ENCODE assay signal across 11 cellular contexts in the genomic region with DNA sequence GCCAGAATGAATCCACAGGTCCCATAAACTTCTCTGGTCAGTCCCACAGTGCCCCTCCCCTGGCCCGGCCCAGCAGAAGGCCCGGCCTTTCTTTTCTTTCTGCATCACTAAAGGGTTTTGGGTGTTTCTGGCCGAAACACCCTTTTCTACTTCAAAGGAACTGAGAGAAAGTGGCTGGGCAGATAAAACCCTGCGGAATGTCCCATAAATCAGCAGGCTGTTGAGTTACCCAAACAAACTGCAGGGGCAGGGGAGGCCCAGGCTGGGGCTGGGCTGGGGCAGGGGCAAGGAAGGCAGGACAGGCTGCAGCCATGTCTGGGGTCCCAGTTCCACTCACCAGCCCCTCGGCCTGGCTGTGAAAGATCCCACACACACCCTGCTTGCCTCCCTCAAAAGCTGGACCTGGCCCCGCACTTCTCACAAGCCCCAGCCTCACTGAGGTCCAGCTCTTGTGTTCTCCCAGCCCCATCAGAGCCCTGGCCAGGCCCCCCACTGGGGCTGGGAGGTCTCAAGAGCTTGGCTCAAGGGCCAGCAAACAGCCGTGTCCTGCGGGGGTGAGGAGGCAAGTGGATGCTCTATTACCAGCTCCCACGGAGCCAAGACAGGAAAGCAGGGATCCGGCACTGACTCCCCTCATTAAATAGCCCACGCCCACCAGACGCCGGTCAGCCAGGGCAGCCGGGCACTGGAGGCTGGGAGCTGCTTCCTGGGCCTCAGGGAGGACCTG. TPM values are rescaled to one million over a fixed set of nuclear protein-coding genes. Genes with fewer than 3 reads are reported as not detected.
A peak's percentile ranks its signal among the peaks of the same experiment; 100 is the strongest.
DNase-seq lines count a peak whose midpoint lies in the region; ATAC-seq and TF ChIP-seq lines count a peak whose summit lies in the region.
"Had no signal": no experiment of that assay in that cellular context is flagged by ENCODE, and none has a peak within 500 bp of the region (broad histone marks: within the 10 kb centered on the region; RNA-seq: fewer than 3 reads in every experiment).

No MANE protein-coding gene starts in this region.

- 19% methylated on average over 14 of the region's 14 CpGs for WGBS in HUES64
- WGBS in thyroid gland, 2 donors: 46 to 50% methylated on average over 12 to 13 of the region's 14 CpGs

- H3K4me3 ChIP-seq in HUES64 (ENCODE audit: low read length) (no peak overlapping the region), thyroid gland (replicated peaks in 1 of 3) (no peak overlapping the region)
- H3K4me3 ChIP-seq: PC-9 had no signal

- H3K9me3 Mint-ChIP-seq in brain: no peaks in the 10 kb centered on the region
- H3K9me3 Mint-ChIP-seq in activated T-cell treated with anti-CD3 and anti-CD28 coated beads, Interleukin-2, amount 50 U/mL, for 4 hours: no peaks in the 10 kb centered on the region
- H3K9me3 Mint-ChIP-seq: activated B cell treated with CpG ODN at 0.5 μM for 24 hours; activated T-cell treated with anti-CD3 and anti-CD28 coated beads, Interleukin-2, amount 50 U/mL, for 72 hours; stimulated activated memory B cell treated with anti-CD40 and anti-IgM and Interleukin-4, amounts not matched to agents 10 μg/mL and 1 μg/mL and 100 μg/mL, for 72 hours had no signal

- H3K27me3 ChIP-seq in HUES64 (ENCODE audit: insufficient read depth, low read length) (no peaks in the 10 kb centered on the region), layer of hippocampus (ENCODE audit: control insufficient read depth, insufficient read depth, low read length) (no peaks in the 10 kb centered on the region), thyroid gland (no peaks in the 10 kb centered on the region)

- no peaks in the 10 kb centered on the region for H3K9me3 ChIP-seq in HUES64 (ENCODE audit: insufficient read depth, low read depth, low read length)
- H3K9me3 ChIP-seq in thyroid gland: no peaks in the 10 kb centered on the region

- DNase-seq in thyroid gland (peak; percentile 3 to 20), amygdala (lab: John Stamatoyannopoulos, UW) (no peak), NCI-H2171 (lab: John Stamatoyannopoulos, UW) (no peak)
- no peak for DNase-seq in activated T-cell treated with anti-CD3 and anti-CD28 coated beads, Interleukin-2, amount 50 U/mL, for 4 hours
- DNase-seq: activated B cell treated with CpG ODN at 0.5 μM for 24 hours; activated T-cell treated with anti-CD3 and anti-CD28 coated beads, Interleukin-2, amount 50 U/mL, for 72 hours; PC-9 had no signal

- H3K27ac ChIP-seq in HUES64 (ENCODE audit: low read depth, low read length) (peak overlapping the region; percentile 88), layer of hippocampus (ENCODE audit: low read depth, low read length) (peak overlapping the region; percentile 52), thyroid gland (no peak overlapping the region)
- H3K27ac ChIP-seq: PC-9 had no signal

- no peak for TF ChIP-seq CTCF in brain (conservative IDR thresholded peaks at IDR 0.05)
- TF ChIP-seq CTCF in thyroid gland (IDR thresholded peaks at IDR 0.05): no peak

- no peak for ATAC-seq in activated T-cell treated with anti-CD3 and anti-CD28 coated beads, Interleukin-2, amount 50 U/mL, for 4 hours
- ATAC-seq: activated T-cell treated with anti-CD3 and anti-CD28 coated beads, Interleukin-2, amount 50 U/mL, for 72 hours; stimulated activated memory B cell treated with anti-CD40 and anti-IgM and Interleukin-4, amounts not matched to agents 10 μg/mL and 1 μg/mL and 100 μg/mL, for 72 hours had no signal

- TF ChIP-seq POLR2A in thyroid gland (IDR thresholded peaks at IDR 0.05): no peak

- no peak overlapping the region for H3K4me3 Mint-ChIP-seq in brain
- H3K4me3 Mint-ChIP-seq in activated T-cell treated with anti-CD3 and anti-CD28 coated beads, Interleukin-2, amount 50 U/mL, for 4 hours: no peak overlapping the region
- H3K4me3 Mint-ChIP-seq: activated B cell treated with CpG ODN at 0.5 μM for 24 hours; activated T-cell treated with anti-CD3 and anti-CD28 coated beads, Interleukin-2, amount 50 U/mL, for 72 hours; stimulated activated memory B cell treated with anti-CD40 and anti-IgM and Interleukin-4, amounts not matched to agents 10 μg/mL and 1 μg/mL and 100 μg/mL, for 72 hours had no signal

- H3K9ac ChIP-seq in HUES64 (ENCODE audit: low read depth, low read length): peak overlapping the region; percentile 53; the same call in 1 of the 2 replicates

- peak overlapping the region in 3 of 5 experiments; percentile 41 to 91 (median 63) for H3K27ac Mint-ChIP-seq in brain
- H3K27ac Mint-ChIP-seq: activated B cell treated with CpG ODN at 0.5 μM for 24 hours; activated T-cell treated with anti-CD3 and anti-CD28 coated beads, Interleukin-2, amount 50 U/mL, for 72 hours; stimulated activated memory B cell treated with anti-CD40 and anti-IgM and Interleukin-4, amounts not matched to agents 10 μg/mL and 1 μg/mL and 100 μg/mL, for 72 hours had no signal

- peaks cover 43% of the 10 kb centered on the region for H3K4me1 Mint-ChIP-seq in brain
- peaks cover 18% of the 10 kb centered on the region for H3K4me1 Mint-ChIP-seq in activated T-cell treated with anti-CD3 and anti-CD28 coated beads, Interleukin-2, amount 50 U/mL, for 4 hours (ENCODE audit: low read depth)

- peaks cover 8% of the 10 kb centered on the region for H3K27me3 Mint-ChIP-seq in brain
- H3K27me3 Mint-ChIP-seq in activated T-cell treated with anti-CD3 and anti-CD28 coated beads, Interleukin-2, amount 50 U/mL, for 4 hours (ENCODE audit: low read depth): no peaks in the 10 kb centered on the region
- H3K27me3 Mint-ChIP-seq: activated B cell treated with CpG ODN at 0.5 μM for 24 hours; stimulated activated memory B cell treated with anti-CD40 and anti-IgM and Interleukin-4, amounts not matched to agents 10 μg/mL and 1 μg/mL and 100 μg/mL, for 72 hours had no signal

- H3K4me1 ChIP-seq in HUES64 (ENCODE audit: insufficient read depth, low read length): peaks cover 35% of the 10 kb centered on the region
- peaks cover 17 to 43% of the 10 kb centered on the region in 2 donors for H3K4me1 ChIP-seq in thyroid gland

- intact Hi-C loops in thyroid gland (cut with DNase I): no loop called here

- no peaks in the 10 kb centered on the region for H3K36me3 ChIP-seq in HUES64 (ENCODE audit: insufficient read depth, low read length)
- H3K36me3 ChIP-seq in thyroid gland: no peaks in the 10 kb centered on the region

- H3K36me3 Mint-ChIP-seq in brain: no peaks in the 10 kb centered on the region
- no peaks in the 10 kb centered on the region for H3K36me3 Mint-ChIP-seq in activated T-cell treated with anti-CD3 and anti-CD28 coated beads, Interleukin-2, amount 50 U/mL, for 4 hours (ENCODE audit: insufficient read depth)
- H3K36me3 Mint-ChIP-seq: stimulated activated memory B cell treated with anti-CD40 and anti-IgM and Interleukin-4, amounts not matched to agents 10 μg/mL and 1 μg/mL and 100 μg/mL, for 72 hours had no signal

RNA-seq across cellular contexts. Expression of gene CCNK, which starts 41.9 kb away (rescaled TPM):
- 46.6 TPM for polyA plus RNA-seq in HUES64 (2013, experiment 1 of 2)
- 56.0 TPM for polyA plus RNA-seq in HUES64 (2013, experiment 2 of 2)
- polyA plus RNA-seq in brain (ENCODE audit: insufficient read depth, low read depth, low replicate concordance): 48.7 TPM
- total RNA-seq in thyroid gland: 10 to 100 TPM; 14.4 to 36.9 (median 24.4) TPM
- 100 to 1,000 TPM in 2 of 3 donors, 10 to 100 TPM in 1; 95.9 to 107 (median 104) TPM for total RNA-seq in activated T-cell treated with anti-CD3 and anti-CD28 coated beads, Interleukin-2, amount 50 U/mL, for 4 hours

RNA-seq across cellular contexts. Expression of gene SETD3, which starts 42.4 kb away (rescaled TPM):
- 35.7 TPM for polyA plus RNA-seq in HUES64 (2013, experiment 1 of 2)
- 39.1 TPM for polyA plus RNA-seq in HUES64 (2013, experiment 2 of 2)
- polyA plus RNA-seq in brain (ENCODE audit: insufficient read depth, low read depth, low replicate concordance): 41.2 TPM
- total RNA-seq in thyroid gland: 100 to 1,000 TPM; 119 to 141 (median 130) TPM
- 10 to 100 TPM; 51.8 to 58.1 (median 54.8) TPM for total RNA-seq in activated T-cell treated with anti-CD3 and anti-CD28 coated beads, Interleukin-2, amount 50 U/mL, for 4 hours

Comparison
In these comparisons a context has a peak if more than half of its experiments do, and no peak if none do; other contexts are left out.
1. H3K27ac ChIP-seq: peak in HUES64 (single experiment) and layer of hippocampus (single experiment); none in thyroid gland (0 of 3).
2. DNase-seq: peak in thyroid gland (2 of 2); none in amygdala (0 of 56), activated T-cell treated with anti-CD3 and anti-CD28 coated beads, Interleukin-2, amount 50 U/mL, for 4 hours (single experiment) and NCI-H2171 (single experiment).